Comparison of ENCODE assay signal across 8 cellular contexts in the genomic region with DNA sequence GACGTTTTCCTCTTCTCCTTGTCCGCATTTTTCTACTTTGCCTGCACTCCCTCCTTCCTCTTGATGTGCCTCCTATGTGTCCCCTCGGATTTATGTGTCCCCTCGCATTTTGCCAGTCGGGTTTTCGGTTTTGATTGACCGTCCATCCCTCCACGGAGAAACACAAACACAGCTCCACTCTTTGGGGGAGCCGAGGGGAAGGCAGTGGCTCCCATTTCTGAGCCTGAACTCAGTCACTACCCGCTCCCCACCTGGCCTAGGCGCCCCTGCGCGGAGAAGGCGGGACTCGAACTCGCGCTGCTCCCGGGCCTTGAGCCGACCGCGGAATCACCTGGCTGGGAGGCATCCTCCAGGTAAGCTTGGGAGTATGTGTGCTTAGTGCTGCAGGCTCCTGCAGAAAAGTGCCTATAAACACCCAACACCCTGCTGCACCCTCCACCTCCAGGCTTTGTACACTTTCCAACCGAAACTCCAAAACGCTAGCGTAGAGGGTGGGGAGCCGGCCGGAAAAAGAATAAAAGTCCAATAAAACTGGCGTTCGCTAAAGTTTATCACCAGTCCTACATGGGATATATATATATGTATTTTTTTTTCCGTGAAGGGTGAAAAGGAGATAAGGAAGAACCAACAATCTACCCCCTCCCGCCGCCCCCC. TPM values are rescaled to one million over a fixed set of nuclear protein-coding genes. Genes with fewer than 3 reads are reported as not detected.
A peak's percentile ranks its signal among the peaks of the same experiment; 100 is the strongest.
DNase-seq lines count a peak whose midpoint lies in the region; ATAC-seq and TF ChIP-seq lines count a peak whose summit lies in the region.

No MANE protein-coding gene starts in this region.

- DNase-seq in ELF-1 (ENCODE audit: low read depth, low spot score): peak; percentile 22
- peak; percentile 65 to 71 for DNase-seq in activated CD4-positive, alpha-beta T cell treated with anti-CD3 and anti-CD28 coated beads, Interleukin-2, amount 50 U/mL, for 48 hours
- no peak for DNase-seq in esophagus squamous epithelium (lab: John Stamatoyannopoulos, UW)
- no peak for DNase-seq in gastrocnemius medialis
- no peak for DNase-seq in NCI-H1436 (lab: John Stamatoyannopoulos, UW)
- no peak for DNase-seq in Kasumi-1 (lab: John Stamatoyannopoulos, UW)
- DNase-seq in DMS79 (lab: John Stamatoyannopoulos, UW): no peak

- H3K4me3 ChIP-seq in esophagus squamous epithelium (peak overlapping the region; percentile 33 to 94 (median 84)), gastrocnemius medialis (peak overlapping the region; percentile 57 to 70 (median 62))

- TF ChIP-seq CTCF in esophagus squamous epithelium (IDR thresholded peaks at IDR 0.05): no peak
- TF ChIP-seq CTCF in gastrocnemius medialis (IDR thresholded peaks at IDR 0.05 in 4 of 5, conservative IDR thresholded peaks at IDR 0.05 in 1 of 5): no peak

- H3K4me1 ChIP-seq in esophagus squamous epithelium: peaks cover 29 to 71% (median 41%) of the 10 kb centered on the region in 3 donors
- peaks cover 22 to 42% of the 10 kb centered on the region in 2 donors for H3K4me1 ChIP-seq in gastrocnemius medialis

- intact Hi-C loops in esophagus squamous epithelium (cut with DNase I) (no loop called here), gastrocnemius medialis (cut with DNase I; ENCODE audit: low total_unique reads) (loop anchor here (10.0 kb wide), 1 partner anchor 275 kb away; no protein-coding TSS in a partner anchor)

- 9% methylated on average over 12 to 15 of the region's 31 CpGs for WGBS in esophagus squamous epithelium, 2 donors

- in situ Hi-C loops in gastrocnemius medialis (cut with MboI; ENCODE audit: low sequenced_read_pairs in 4 of 4): loop anchor here in 3 of 4 donors (10.0 kb wide), 3 partner anchors 155 to 375 kb away; no protein-coding TSS in a partner anchor

- no peaks in the 10 kb centered on the region for H3K36me3 ChIP-seq in esophagus squamous epithelium
- no peaks in the 10 kb centered on the region for H3K36me3 ChIP-seq in gastrocnemius medialis

- H3K27ac ChIP-seq in esophagus squamous epithelium (peak overlapping the region; percentile 79 to 97 (median 94)), gastrocnemius medialis (peak overlapping the region in 2 of 4 donors; percentile 61 to 73)

- no peak for TF ChIP-seq POLR2A in esophagus squamous epithelium (IDR thresholded peaks at IDR 0.05)
- no peak for TF ChIP-seq POLR2A in gastrocnemius medialis (IDR thresholded peaks at IDR 0.05)

- H3K27me3 ChIP-seq in esophagus squamous epithelium (peaks cover 0 to 98% (median 0%) of the 10 kb centered on the region in 4 donors), gastrocnemius medialis (peaks cover 82 to 95% (median 92%) of the 10 kb centered on the region in 3 donors)

- ATAC-seq in gastrocnemius medialis: no peak
- ATAC-seq in GM18907 (IDR thresholded peaks at IDR 0.05; ENCODE audit: unreplicated experiment): no peak

- H3K9me3 ChIP-seq in esophagus squamous epithelium: no peaks in the 10 kb centered on the region
- no peaks in the 10 kb centered on the region for H3K9me3 ChIP-seq in gastrocnemius medialis

RNA-seq across cellular contexts. Expression of gene CCND2, which starts 3.4 kb away (rescaled TPM):
- 10 to 100 TPM; 13.9 to 49.8 (median 35.9) TPM for total RNA-seq in esophagus squamous epithelium
- 1 to 10 TPM; 2.7 to 5.6 (median 3.2) TPM for total RNA-seq in gastrocnemius medialis

RNA-seq across cellular contexts. Expression of gene TIGAR, which starts 50.9 kb away (rescaled TPM):
- 1 to 10 TPM; 5.1 to 8.1 (median 5.9) TPM for total RNA-seq in esophagus squamous epithelium
- total RNA-seq in gastrocnemius medialis: 1 to 10 TPM; 4.4 to 8.3 (median 6.7) TPM

Comparison
In these comparisons a context has a peak if more than half of its experiments do, and no peak if none do; other contexts are left out.
1. DNase-seq: peak in ELF-1 (single experiment) and activated CD4-positive, alpha-beta T cell treated with anti-CD3 and anti-CD28 coated beads, Interleukin-2, amount 50 U/mL, for 48 hours (2 of 2); none in esophagus squamous epithelium (single experiment), gastrocnemius medialis (0 of 2), NCI-H1436 (single experiment), Kasumi-1 (0 of 2) and DMS79 (single experiment).